14 cellular contexts compared by ENCODE assay signal in the genomic region with DNA sequence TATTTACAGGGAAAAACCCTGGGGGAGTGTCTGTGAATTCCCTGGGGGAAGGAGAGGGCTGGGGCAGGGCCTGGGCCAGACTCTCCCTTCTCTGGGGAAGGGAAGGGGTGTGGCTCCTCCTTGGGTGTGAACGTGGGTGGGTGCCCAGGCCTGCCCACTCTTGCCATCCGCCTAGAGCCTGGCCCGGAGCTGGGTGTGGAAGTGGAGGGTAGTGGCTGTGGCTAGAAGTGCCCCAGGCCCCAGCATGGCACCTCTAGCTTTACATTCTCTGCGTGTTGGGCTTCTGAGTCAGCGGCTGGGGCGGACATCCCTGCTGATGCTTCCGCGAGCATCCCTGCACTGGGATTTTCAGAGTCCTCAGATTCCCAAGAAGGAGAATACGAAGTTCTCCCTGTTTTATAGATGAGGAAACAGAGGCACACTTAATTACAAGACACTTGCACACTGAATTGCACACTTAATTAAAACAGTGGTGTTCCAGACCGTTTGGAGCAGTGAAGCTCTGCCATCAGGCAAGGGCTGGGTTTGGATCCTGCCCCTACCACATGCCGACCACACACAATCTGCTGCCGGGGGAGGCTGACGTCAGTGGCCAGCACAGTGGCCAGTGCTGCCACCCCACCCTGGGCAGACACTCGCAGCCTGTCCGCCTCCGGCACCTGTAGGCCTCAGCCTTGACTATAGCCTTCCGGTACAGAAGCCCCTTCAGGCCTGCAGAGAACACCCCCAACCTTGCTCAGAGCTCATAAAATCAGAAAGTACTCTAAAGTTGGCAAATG. TPM values are rescaled to one million over a fixed set of nuclear protein-coding genes. Genes with fewer than 3 reads are reported as not detected.
A peak's percentile ranks its signal among the peaks of the same experiment; 100 is the strongest.
DNase-seq lines count a peak whose midpoint lies in the region; ATAC-seq and TF ChIP-seq lines count a peak whose summit lies in the region.
"Had no signal": no experiment of that assay in that cellular context is flagged by ENCODE, and none has a peak within 500 bp of the region (broad histone marks: within the 10 kb centered on the region; RNA-seq: fewer than 3 reads in every experiment).

No MANE protein-coding gene starts in this region.

- intact Hi-C loops in mammary epithelial cell (cut with micrococcal nuclease), result no loop called here

- WGBS in mammary epithelial cell (ENCODE audit: low coverage, missing lambda C conversion rate), result 47% methylated on average over 17 of the region's 17 CpGs

- H3K9me3 ChIP-seq in mammary epithelial cell (replicated peaks; ENCODE audit: insufficient read depth, low read length) (no peaks in the 10 kb centered on the region), mucosa of rectum (ENCODE audit: control insufficient read depth in 2 of 2, low read length in 2 of 2) (no peaks in the 10 kb centered on the region)

- no TSS peak for BruUV-seq in mammary epithelial cell (replicated peaks; lab: Mats Ljungman, UMichigan)

- ATAC-seq in HG02798 (IDR thresholded peaks at IDR 0.05; ENCODE audit: poor library complexity, unreplicated experiment) (no peak), GM18867 (IDR thresholded peaks at IDR 0.05; ENCODE audit: unreplicated experiment) (no peak)
- ATAC-seq: GM12878; natural killer cell treated with Interleukin-12 subunit alpha and Interleukin-12 subunit beta and Interleukin-15 and Interleukin-18, amount 100 ng/mL, for 72 hours; sciatic nerve had no signal

- H3K27me3 ChIP-seq in mammary epithelial cell (ENCODE audit: insufficient read depth, low read length), result no peaks in the 10 kb centered on the region
- no peaks in the 10 kb centered on the region for H3K27me3 ChIP-seq in mucosa of rectum (ENCODE audit: control insufficient read depth in 2 of 2, insufficient read depth in 2 of 2, low read length in 2 of 2)

- H3K27ac ChIP-seq in mammary epithelial cell (ENCODE audit: insufficient read depth, low read depth, low read length), result peak overlapping the region; percentile 22
- H3K27ac ChIP-seq in mucosa of rectum (ENCODE audit: low read depth in 2 of 2, low read length in 2 of 2), result peak overlapping the region; percentile 67 to 83

- H3K4me2 ChIP-seq in mammary epithelial cell (ENCODE audit: insufficient read depth, low read depth, low read length), result peak overlapping the region; percentile 60

- H3K4me1 ChIP-seq in mammary epithelial cell (ENCODE audit: insufficient read depth, low read length) (peaks cover 20% of the 10 kb centered on the region), mucosa of rectum (ENCODE audit: control insufficient read depth in 2 of 2, insufficient read depth in 2 of 2, low read length in 2 of 2) (peaks cover 24 to 32% of the 10 kb centered on the region in 2 donors)

- peak overlapping the region; percentile 15 for H2AFZ ChIP-seq in mammary epithelial cell (ENCODE audit: low read depth, low read length)

- peaks cover 8% of the 10 kb centered on the region for H3K79me2 ChIP-seq in mammary epithelial cell (ENCODE audit: insufficient read depth, low read length)

- CTCF ChIA-PET in mammary epithelial cell (lab: Charles Lee; ENCODE audit: low non-redundant PET), result interaction anchor here (0.5 to 1.0 kb wide), 2 partner anchors 28 to 61 kb away, joined by 3 to 4 read pairs; no protein-coding TSS in a partner anchor

- peak; percentile 92 for DNase-seq in 8988T
- DNase-seq in HT1080 (ENCODE audit: low read depth), result peak; percentile 92
- DNase-seq in mammary epithelial cell, result peak; percentile 93
- DNase-seq in OCI-M1 (lab: John Stamatoyannopoulos, UW), result no peak
- no peak for DNase-seq in kidney glomerular epithelial cell (lab: John Stamatoyannopoulos, UW)
- DNase-seq: activated CD4-positive, CD25-positive, alpha-beta regulatory T cell treated with anti-CD3 and anti-CD28 coated beads, Interleukin-2, amount 50 U/mL, for 72 hours; Karpas-422; NCI-H2029 had no signal

- TF ChIP-seq CTCF in mammary epithelial cell (conservative IDR thresholded peaks at IDR 0.05 in 1 of 2, IDR thresholded peaks at IDR 0.05 in 1 of 2; ENCODE audit: extremely low read depth in 1 of 2, insufficient read depth in 1 of 2, low read depth in 1 of 2, low read length in 2 of 2), result no peak

- H3K9ac ChIP-seq in mammary epithelial cell (ENCODE audit: insufficient read depth, low read length), result no peak overlapping the region
- peak overlapping the region in 1 of 2 donors; percentile 58 for H3K9ac ChIP-seq in mucosa of rectum (ENCODE audit: low read depth in 1 of 2, low read length in 2 of 2)

- in situ Hi-C loops in mammary epithelial cell (cut with MboI; ENCODE audit: low sequenced_read_pairs in 2 of 2), result no loop called here

- H3K4me3 ChIP-seq in mammary epithelial cell (replicated peaks in 1 of 3; ENCODE audit: insufficient read depth in 1 of 3, low read depth in 2 of 3, low read length in 3 of 3) (no peak overlapping the region), mucosa of rectum (ENCODE audit: low read length in 2 of 2) (no peak overlapping the region)
- H3K4me3 ChIP-seq: GM12878 had no signal

- no peaks in the 10 kb centered on the region for H4K20me1 ChIP-seq in mammary epithelial cell (ENCODE audit: insufficient read depth, low read length)

- peaks cover 2% of the 10 kb centered on the region for H3K36me3 ChIP-seq in mammary epithelial cell (ENCODE audit: insufficient read depth, low read length)
- peaks cover 10 to 18% of the 10 kb centered on the region in 2 donors for H3K36me3 ChIP-seq in mucosa of rectum (ENCODE audit: control insufficient read depth in 2 of 2, insufficient read depth in 2 of 2, low read length in 2 of 2)

- dilution Hi-C loops in mammary epithelial cell (cut with HindIII; ENCODE audit: low sequenced_read_pairs), result loop anchor here (10.0 kb wide), 1 partner anchor 438 kb away; no protein-coding TSS in a partner anchor

RNA-seq across cellular contexts. Expression of a gene that starts 7.6 kb away (rescaled TPM):
- total RNA-seq in HT1080 (2014; rRNA removed; shearing (Covaris generic)), result 129 and 138 TPM in 2 replicates
- 49.4 and 82.6 TPM in 2 replicates for polyA plus RNA-seq in HT1080 (2015; cell fraction: cytosol; rRNA removed)
- polyA plus RNA-seq in HT1080 (2015; cell fraction: nucleus; rRNA removed), result 24.4 and 26.7 TPM in 2 replicates
- 10 to 100 TPM; 52.2 to 54.9 TPM for total RNA-seq in mammary epithelial cell
- 58.5 TPM for polyA plus RNA-seq in mammary epithelial cell
- 11.9 TPM for polyA minus RNA-seq in mammary epithelial cell

RNA-seq across cellular contexts. Expression of a gene that starts 8.8 kb away (rescaled TPM):
- total RNA-seq in HT1080 (2014; rRNA removed; shearing (Covaris generic)), result 26.8 and 36.7 TPM in 2 replicates
- polyA plus RNA-seq in HT1080 (2015; cell fraction: cytosol; rRNA removed), result 44.0 and 44.4 TPM in 2 replicates
- 42.4 and 59.7 TPM in 2 replicates for polyA plus RNA-seq in HT1080 (2015; cell fraction: nucleus; rRNA removed)
- total RNA-seq in mammary epithelial cell, result 10 to 100 TPM in 1 of 2 donors, 1 to 10 TPM in 1; 4.7 to 35.3 TPM
- 12.4 TPM for polyA plus RNA-seq in mammary epithelial cell
- polyA minus RNA-seq in mammary epithelial cell, result 32.6 TPM

RNA-seq across cellular contexts. Expression of a gene that starts 14.3 kb away (rescaled TPM):
- not detected in 2 replicates for total RNA-seq in HT1080 (2014; rRNA removed; shearing (Covaris generic))
- polyA plus RNA-seq in HT1080 (2015; cell fraction: cytosol; rRNA removed), result not detected in 2 replicates
- polyA plus RNA-seq in HT1080 (2015; cell fraction: nucleus; rRNA removed), result 0.12 TPM in 1 of 2 replicates, not detected in the other
- total RNA-seq in mammary epithelial cell, result not detected
- polyA plus RNA-seq in mammary epithelial cell, result not detected
- polyA minus RNA-seq in mammary epithelial cell, result not detected
- total RNA-seq: GM12878; natural killer cell treated with Interleukin-12 subunit alpha and Interleukin-12 subunit beta and Interleukin-15 and Interleukin-18, amount 100 ng/mL, for 72 hours; sciatic nerve had no signal

RNA-seq across cellular contexts. Expression of a gene that starts 23.3 kb away (rescaled TPM):
- 1.0 and 1.2 TPM in 2 replicates for total RNA-seq in HT1080 (2014; rRNA removed; shearing (Covaris generic))
- polyA plus RNA-seq in HT1080 (2015; cell fraction: cytosol; rRNA removed), result 1.2 and 1.3 TPM in 2 replicates
- polyA plus RNA-seq in HT1080 (2015; cell fraction: nucleus; rRNA removed), result 0.43 and 0.62 TPM in 2 replicates
- not detected for total RNA-seq in mammary epithelial cell
- 1.0 TPM for polyA plus RNA-seq in mammary epithelial cell
- not detected for polyA minus RNA-seq in mammary epithelial cell
- total RNA-seq: GM12878; natural killer cell treated with Interleukin-12 subunit alpha and Interleukin-12 subunit beta and Interleukin-15 and Interleukin-18, amount 100 ng/mL, for 72 hours; sciatic nerve had no signal

RNA-seq across cellular contexts. Expression of a gene that starts 25.5 kb away (rescaled TPM):
- total RNA-seq in HT1080 (2014; rRNA removed; shearing (Covaris generic)), result 50.6 and 57.4 TPM in 2 replicates
- 29.5 and 30.3 TPM in 2 replicates for polyA plus RNA-seq in HT1080 (2015; cell fraction: cytosol; rRNA removed)
- polyA plus RNA-seq in HT1080 (2015; cell fraction: nucleus; rRNA removed), result 52.7 and 59.9 TPM in 2 replicates
- total RNA-seq in mammary epithelial cell, result 10 to 100 TPM; 48.5 to 67.9 TPM
- 42.2 TPM for polyA plus RNA-seq in mammary epithelial cell
- polyA minus RNA-seq in mammary epithelial cell, result 78.5 TPM

Comparison
In these comparisons a context has a peak if more than half of its experiments do, and no peak if none do; other contexts are left out.
1. DNase-seq: peak in 8988T (single experiment), HT1080 (single experiment) and mammary epithelial cell (single experiment); none in OCI-M1 (single experiment) and kidney glomerular epithelial cell (single experiment).